Comparison of ENCODE assay signal across 15 cellular contexts in the genomic region with DNA sequence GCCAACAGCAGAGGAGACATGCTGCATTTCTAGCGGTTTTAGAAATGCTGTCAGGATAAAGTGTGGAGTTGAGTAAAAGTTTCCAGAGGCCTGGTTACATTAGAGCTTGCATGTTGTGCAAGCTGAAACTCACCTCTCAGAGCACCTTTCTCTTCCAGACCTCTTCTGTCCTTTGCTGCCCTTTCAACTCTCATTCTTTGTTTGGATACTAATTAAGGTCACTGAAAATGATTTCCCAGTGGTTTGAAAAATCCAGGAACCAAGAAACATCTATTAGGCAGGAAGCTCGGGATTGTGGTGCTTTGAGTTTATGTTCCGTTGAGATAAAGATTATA.
"Had no signal": no experiment of that assay in that cellular context is flagged by ENCODE, and none has a peak within 500 bp of the region (broad histone marks: within the 10 kb centered on the region; RNA-seq: fewer than 3 reads in every experiment).

No MANE protein-coding gene starts in this region.

- DNase-seq: activated CD4-positive, alpha-beta T cell treated with anti-CD3 and anti-CD28 coated beads, Interleukin-2, amount 50 U/mL, for 1 hour; activated naive CD4-positive, alpha-beta T cell; activated naive CD8-positive, alpha-beta T cell treated with anti-CD3 and anti-CD28 coated beads, Interleukin-2, amount 10 ng/mL, durations not matched to agents 7 days and 5 days; effector CD8-positive, alpha-beta T cell; immature natural killer cell; left cardiac atrium; ovary; stimulated activated CD4-positive, alpha-beta T cell treated with anti-CD3 and anti-CD28 coated beads, Interleukin-12 subunit alpha, Interleukin-12 subunit beta, amount 100 ng/mL, for 4 hours; stimulated activated CD4-positive, alpha-beta T cell treated with anti-CD3 and anti-CD28 coated beads, Interleukin-2, amount 100 ng/mL, for 24 hours; T-cell; T-helper 9 cell had no signal

- H3K27me3 Mint-ChIP-seq: brain had no signal

- H3K9me3 Mint-ChIP-seq: activated naive CD8-positive, alpha-beta T cell treated with anti-CD3 and anti-CD28 coated beads, Interleukin-2, amount 10 ng/mL, durations not matched to agents 7 days and 5 days; brain; neural progenitor cell had no signal

- H3K9me3 ChIP-seq: ovary had no signal

- ATAC-seq: activated CD4-positive, CD25-positive, alpha-beta regulatory T cell treated with anti-CD3 and anti-CD28 coated beads, Interleukin-2, amount 50 U/mL, for 24 hours; T-cell had no signal

- H3K4me3 Mint-ChIP-seq: activated naive CD8-positive, alpha-beta T cell treated with anti-CD3 and anti-CD28 coated beads, Interleukin-2, amount 10 ng/mL, durations not matched to agents 7 days and 5 days; immature natural killer cell; neural progenitor cell; T-cell had no signal

- H3K4me3 ChIP-seq: neural progenitor cell, ovary had no signal

- H3K27ac ChIP-seq: ovary, SK-N-MC had no signal

- H3K36me3 Mint-ChIP-seq: activated naive CD8-positive, alpha-beta T cell treated with anti-CD3 and anti-CD28 coated beads, Interleukin-2, amount 10 ng/mL, durations not matched to agents 7 days and 5 days; brain; immature natural killer cell; neural progenitor cell; T-cell had no signal

- H3K36me3 ChIP-seq: neural progenitor cell, ovary had no signal

- H3K27ac Mint-ChIP-seq: activated naive CD8-positive, alpha-beta T cell treated with anti-CD3 and anti-CD28 coated beads, Interleukin-2, amount 10 ng/mL, durations not matched to agents 7 days and 5 days; immature natural killer cell; T-cell had no signal

- H3K27me3 ChIP-seq: neural progenitor cell, ovary had no signal
